1 cellular context compared by ENCODE assay signal in genomic region chr5:134026521-134027202, GRCh38.
TF ChIP-seq lines count a peak whose summit lies in the region.

No MANE protein-coding gene starts in this region.

TF ChIP-seq in HepG2, 621 proteins besides CTCF, POLR2A, EP300 and RAD21 (continued from another document and continues in another):
- TF ChIP-seq ZBTB40 (IDR thresholded peaks at IDR 0.05), result no peak
- no peak for TF ChIP-seq ZBTB40 (CRISPR knock-in tag; IDR thresholded peaks at IDR 0.05)
- TF ChIP-seq, protein P1, sequence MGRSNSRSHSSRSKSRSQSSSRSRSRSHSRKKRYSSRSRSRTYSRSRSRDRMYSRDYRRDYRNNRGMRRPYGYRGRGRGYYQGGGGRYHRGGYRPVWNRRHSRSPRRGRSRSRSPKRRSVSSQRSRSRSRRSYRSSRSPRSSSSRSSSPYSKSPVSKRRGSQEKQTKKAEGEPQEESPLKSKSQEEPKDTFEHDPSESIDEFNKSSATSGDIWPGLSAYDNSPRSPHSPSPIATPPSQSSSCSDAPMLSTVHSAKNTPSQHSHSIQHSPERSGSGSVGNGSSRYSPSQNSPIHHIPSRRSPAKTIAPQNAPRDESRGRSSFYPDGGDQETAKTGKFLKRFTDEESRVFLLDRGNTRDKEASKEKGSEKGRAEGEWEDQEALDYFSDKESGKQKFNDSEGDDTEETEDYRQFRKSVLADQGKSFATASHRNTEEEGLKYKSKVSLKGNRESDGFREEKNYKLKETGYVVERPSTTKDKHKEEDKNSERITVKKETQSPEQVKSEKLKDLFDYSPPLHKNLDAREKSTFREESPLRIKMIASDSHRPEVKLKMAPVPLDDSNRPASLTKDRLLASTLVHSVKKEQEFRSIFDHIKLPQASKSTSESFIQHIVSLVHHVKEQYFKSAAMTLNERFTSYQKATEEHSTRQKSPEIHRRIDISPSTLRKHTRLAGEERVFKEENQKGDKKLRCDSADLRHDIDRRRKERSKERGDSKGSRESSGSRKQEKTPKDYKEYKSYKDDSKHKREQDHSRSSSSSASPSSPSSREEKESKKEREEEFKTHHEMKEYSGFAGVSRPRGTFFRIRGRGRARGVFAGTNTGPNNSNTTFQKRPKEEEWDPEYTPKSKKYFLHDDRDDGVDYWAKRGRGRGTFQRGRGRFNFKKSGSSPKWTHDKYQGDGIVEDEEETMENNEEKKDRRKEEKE (IDR thresholded peaks at IDR 0.05), result no peak
- no peak for TF ChIP-seq FOXJ3 (CRISPR knock-in tag; IDR thresholded peaks at IDR 0.05; ENCODE audit: borderline replicate concordance)
- TF ChIP-seq CCDC6 (CRISPR knock-in tag; IDR thresholded peaks at IDR 0.05), result no peak
- no peak for TF ChIP-seq TEAD2 (CRISPR knock-in tag; IDR thresholded peaks at IDR 0.05)
- no peak for TF ChIP-seq MAFG (CRISPR knock-in tag; IDR thresholded peaks at IDR 0.05)
- no peak for TF ChIP-seq ZNF274 (CRISPR knock-in tag; IDR thresholded peaks at IDR 0.05)
- TF ChIP-seq MIER3 (CRISPR knock-in tag; IDR thresholded peaks at IDR 0.05; ENCODE audit: borderline replicate concordance), result no peak
- no peak for TF ChIP-seq ASH2L (IDR thresholded peaks at IDR 0.05; ENCODE audit: insufficient read length, low read depth, low read length)
- TF ChIP-seq SUZ12 (IDR thresholded peaks at IDR 0.05; ENCODE audit: low read depth, low read length), result no peak
- TF ChIP-seq, protein P2, sequence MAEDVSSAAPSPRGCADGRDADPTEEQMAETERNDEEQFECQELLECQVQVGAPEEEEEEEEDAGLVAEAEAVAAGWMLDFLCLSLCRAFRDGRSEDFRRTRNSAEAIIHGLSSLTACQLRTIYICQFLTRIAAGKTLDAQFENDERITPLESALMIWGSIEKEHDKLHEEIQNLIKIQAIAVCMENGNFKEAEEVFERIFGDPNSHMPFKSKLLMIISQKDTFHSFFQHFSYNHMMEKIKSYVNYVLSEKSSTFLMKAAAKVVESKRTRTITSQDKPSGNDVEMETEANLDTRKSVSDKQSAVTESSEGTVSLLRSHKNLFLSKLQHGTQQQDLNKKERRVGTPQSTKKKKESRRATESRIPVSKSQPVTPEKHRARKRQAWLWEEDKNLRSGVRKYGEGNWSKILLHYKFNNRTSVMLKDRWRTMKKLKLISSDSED (CRISPR knock-in tag; IDR thresholded peaks at IDR 0.05), result no peak
- no peak for TF ChIP-seq ZNF317 (CRISPR knock-in tag; IDR thresholded peaks at IDR 0.05)
- TF ChIP-seq ADNP (CRISPR knock-in tag; IDR thresholded peaks at IDR 0.05), result 0 out of 2 replicates have a peak, but pooled peaks have one; percentile 24
- peak; percentile 18 for TF ChIP-seq ZNF883 (CRISPR knock-in tag; IDR thresholded peaks at IDR 0.05; ENCODE audit: not compliant biosample characterization)
- TF ChIP-seq GLI4 (CRISPR knock-in tag; IDR thresholded peaks at IDR 0.05; ENCODE audit: borderline replicate concordance), result no peak
- no peak for TF ChIP-seq POLR2AphosphoS5 (IDR thresholded peaks at IDR 0.05; ENCODE audit: low read depth, low read length)
- TF ChIP-seq, protein P3, sequence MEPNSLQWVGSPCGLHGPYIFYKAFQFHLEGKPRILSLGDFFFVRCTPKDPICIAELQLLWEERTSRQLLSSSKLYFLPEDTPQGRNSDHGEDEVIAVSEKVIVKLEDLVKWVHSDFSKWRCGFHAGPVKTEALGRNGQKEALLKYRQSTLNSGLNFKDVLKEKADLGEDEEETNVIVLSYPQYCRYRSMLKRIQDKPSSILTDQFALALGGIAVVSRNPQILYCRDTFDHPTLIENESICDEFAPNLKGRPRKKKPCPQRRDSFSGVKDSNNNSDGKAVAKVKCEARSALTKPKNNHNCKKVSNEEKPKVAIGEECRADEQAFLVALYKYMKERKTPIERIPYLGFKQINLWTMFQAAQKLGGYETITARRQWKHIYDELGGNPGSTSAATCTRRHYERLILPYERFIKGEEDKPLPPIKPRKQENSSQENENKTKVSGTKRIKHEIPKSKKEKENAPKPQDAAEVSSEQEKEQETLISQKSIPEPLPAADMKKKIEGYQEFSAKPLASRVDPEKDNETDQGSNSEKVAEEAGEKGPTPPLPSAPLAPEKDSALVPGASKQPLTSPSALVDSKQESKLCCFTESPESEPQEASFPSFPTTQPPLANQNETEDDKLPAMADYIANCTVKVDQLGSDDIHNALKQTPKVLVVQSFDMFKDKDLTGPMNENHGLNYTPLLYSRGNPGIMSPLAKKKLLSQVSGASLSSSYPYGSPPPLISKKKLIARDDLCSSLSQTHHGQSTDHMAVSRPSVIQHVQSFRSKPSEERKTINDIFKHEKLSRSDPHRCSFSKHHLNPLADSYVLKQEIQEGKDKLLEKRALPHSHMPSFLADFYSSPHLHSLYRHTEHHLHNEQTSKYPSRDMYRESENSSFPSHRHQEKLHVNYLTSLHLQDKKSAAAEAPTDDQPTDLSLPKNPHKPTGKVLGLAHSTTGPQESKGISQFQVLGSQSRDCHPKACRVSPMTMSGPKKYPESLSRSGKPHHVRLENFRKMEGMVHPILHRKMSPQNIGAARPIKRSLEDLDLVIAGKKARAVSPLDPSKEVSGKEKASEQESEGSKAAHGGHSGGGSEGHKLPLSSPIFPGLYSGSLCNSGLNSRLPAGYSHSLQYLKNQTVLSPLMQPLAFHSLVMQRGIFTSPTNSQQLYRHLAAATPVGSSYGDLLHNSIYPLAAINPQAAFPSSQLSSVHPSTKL (CRISPR knock-in tag; IDR thresholded peaks at IDR 0.05), result 0 out of 2 replicates have a peak, but pooled peaks have one; percentile 17
- TF ChIP-seq ZSCAN9 (CRISPR knock-in tag; IDR thresholded peaks at IDR 0.05; ENCODE audit: borderline replicate concordance), result no peak
- TF ChIP-seq HNRNPUL1 (IDR thresholded peaks at IDR 0.05; ENCODE audit: low read depth, low read length), result no peak
- TF ChIP-seq ZNF891 (CRISPR knock-in tag; IDR thresholded peaks at IDR 0.05), result no peak
- TF ChIP-seq IRF2 (CRISPR knock-in tag; IDR thresholded peaks at IDR 0.05), result no peak
- TF ChIP-seq PREB (CRISPR knock-in tag; IDR thresholded peaks at IDR 0.05), result no peak
- TF ChIP-seq SRY (CRISPR knock-in tag; IDR thresholded peaks at IDR 0.05), result no peak
- no peak for TF ChIP-seq PLRG1 (conservative IDR thresholded peaks at IDR 0.05)
- no peak for TF ChIP-seq HOXA9 (CRISPR knock-in tag; IDR thresholded peaks at IDR 0.05; ENCODE audit: borderline replicate concordance)
- TF ChIP-seq ZSCAN12 (CRISPR knock-in tag; IDR thresholded peaks at IDR 0.05), result no peak
- TF ChIP-seq SP2 (CRISPR knock-in tag; IDR thresholded peaks at IDR 0.05), result no peak
- TF ChIP-seq ATM (IDR thresholded peaks at IDR 0.05; ENCODE audit: borderline replicate concordance), result no peak
- no peak for TF ChIP-seq ZNF629 (CRISPR knock-in tag; conservative IDR thresholded peaks at IDR 0.05)
- no peak for TF ChIP-seq JUND (CRISPR knock-in tag; IDR thresholded peaks at IDR 0.05)
- TF ChIP-seq RARG (CRISPR knock-in tag; IDR thresholded peaks at IDR 0.05; ENCODE audit: low read depth), result no peak
- TF ChIP-seq ZFP1 (CRISPR knock-in tag; IDR thresholded peaks at IDR 0.05), result no peak
- TF ChIP-seq CCAR2 (optimal IDR thresholded peaks at IDR 0.05; ENCODE audit: low read depth, low read length), result no peak
- TF ChIP-seq MED8 (CRISPR knock-in tag; IDR thresholded peaks at IDR 0.05; ENCODE audit: insufficient replicate concordance), result no peak
- no peak for TF ChIP-seq ATF5 (CRISPR knock-in tag; IDR thresholded peaks at IDR 0.05; ENCODE audit: low read depth)
- no peak for TF ChIP-seq PRMT3 (CRISPR knock-in tag; IDR thresholded peaks at IDR 0.05; ENCODE audit: borderline replicate concordance, low read depth)
- TF ChIP-seq ATF3 (CRISPR knock-in tag; IDR thresholded peaks at IDR 0.05), result no peak
